ENCODE assay signal across 18 cellular contexts in genomic region chr10:101507241-101507640, GRCh38.
A peak's percentile ranks its signal among the peaks of the same experiment; 100 is the strongest.
DNase-seq lines count a peak whose midpoint lies in the region; ATAC-seq, FAIRE-seq and TF ChIP-seq lines count a peak whose summit lies in the region.
"Had no signal": no experiment of that assay in that cellular context is flagged by ENCODE, and none has a peak within 500 bp of the region (broad histone marks: within the 10 kb centered on the region; RNA-seq: fewer than 3 reads in every experiment).

No MANE protein-coding gene starts in this region.

- no peak for TF ChIP-seq POLR2A in gastroesophageal sphincter (IDR thresholded peaks at IDR 0.05)

- no peak overlapping the region for H3K4me3 ChIP-seq in WERI-Rb-1 (ENCODE audit: low read depth, low read length)
- H3K4me3 ChIP-seq in gastroesophageal sphincter: no peak overlapping the region
- H3K4me3 ChIP-seq: A549, BLaER1 had no signal

- peaks cover 0 to 17% (median 4%) of the 10 kb centered on the region in 3 donors for H3K4me1 ChIP-seq in gastroesophageal sphincter
- H3K4me1 ChIP-seq: A549, BLaER1 had no signal

- FAIRE-seq in D721Med (lab: Jason Lieb, UNC): peak; percentile 81
- FAIRE-seq: A549, GM12891, H1, HepG2 had no signal

- 26 to 27% methylated on average over 8 of the region's 8 CpGs for WGBS in gastroesophageal sphincter (ENCODE audit: low coverage in 1 of 2), 2 donors

- POLR2A ChIA-PET in HEK293T (lab: Yijun Ruan, JAX): interaction anchor here (0.7 to 0.9 kb wide), 2 partner anchors 8 to 76 kb away, joined by 3 read pairs; no protein-coding TSS in a partner anchor

- no peak overlapping the region for H3K27ac ChIP-seq in WERI-Rb-1
- H3K27ac ChIP-seq in gastroesophageal sphincter: no peak overlapping the region
- H3K27ac ChIP-seq: 22Rv1, A549, BLaER1 had no signal

- no peak for TF ChIP-seq CTCF in D721Med (IDR thresholded peaks at IDR 0.05; ENCODE audit: insufficient read depth, missing control alignments)
- TF ChIP-seq CTCF in WERI-Rb-1 (IDR thresholded peaks at IDR 0.05; ENCODE audit: low read depth, low read length): no peak
- no peak for TF ChIP-seq CTCF in gastroesophageal sphincter (IDR thresholded peaks at IDR 0.05)

- H3K9me3 ChIP-seq in WERI-Rb-1 (ENCODE audit: severe bottlenecking) (no peaks in the 10 kb centered on the region), gastroesophageal sphincter (no peaks in the 10 kb centered on the region)
- H3K9me3 ChIP-seq: A549, BLaER1 had no signal

- TF ChIP-seq EP300 in gastroesophageal sphincter (IDR thresholded peaks at IDR 0.05): no peak

- no peak for ATAC-seq in gastroesophageal sphincter
- ATAC-seq: A549, HepG2 had no signal

- H3K36me3 ChIP-seq in WERI-Rb-1 (no peaks in the 10 kb centered on the region), gastroesophageal sphincter (no peaks in the 10 kb centered on the region)
- H3K36me3 ChIP-seq: BLaER1 had no signal

- H3K27me3 ChIP-seq in WERI-Rb-1 (ENCODE audit: insufficient read depth, low read depth, severe bottlenecking) (no peaks in the 10 kb centered on the region), gastroesophageal sphincter (no peaks in the 10 kb centered on the region)
- H3K27me3 ChIP-seq: BLaER1 had no signal

- DNase-seq in D721Med (ENCODE audit: insufficient read length, low spot score) (no peak), HEK293T (ENCODE audit: extremely low spot score) (no peak), WERI-Rb-1 (peak; percentile 38), retina (peak; percentile 21), GOT3 (lab: John Stamatoyannopoulos, UW) (no peak)
- DNase-seq in stimulated activated naive CD4-positive, alpha-beta T cell (lab: John Stamatoyannopoulos, UW): no peak
- DNase-seq: AML-193; CD4-positive, alpha-beta memory T cell; DMS79 treated with DMSO at 0.1 percent for 48 hours; H9; KBM-7 had no signal

- CTCF ChIA-PET in HEK293T (lab: Yijun Ruan, JAX): interaction anchor here (0.6 to 1.4 kb wide), 4 partner anchors 9 to 293 kb away, joined by 3 to 8 read pairs (median 5); no protein-coding TSS in a partner anchor

TF ChIP-seq in HEK293T, 16 proteins besides CTCF, POLR2A, EP300 and RAD21:
- no peak for TF ChIP-seq ELF4 (IDR thresholded peaks at IDR 0.05)
- TF ChIP-seq FOXM1 (IDR thresholded peaks at IDR 0.05; ENCODE audit: borderline replicate concordance): no peak
- TF ChIP-seq BHLHE40 (IDR thresholded peaks at IDR 0.05; ENCODE audit: borderline replicate concordance): no peak
- no peak for TF ChIP-seq NFRKB (IDR thresholded peaks at IDR 0.05)
- peak; percentile 37; the same call in 1 of the 2 replicates for TF ChIP-seq PKNOX1 (IDR thresholded peaks at IDR 0.05)
- TF ChIP-seq L3MBTL2 (conservative IDR thresholded peaks at IDR 0.05): no peak
TF ChIP-seq in HEK293T: peak in this region for 1.

Comparison
In these comparisons a context has a peak if more than half of its experiments do, and no peak if none do; other contexts are left out.
1. DNase-seq: peak in WERI-Rb-1 (single experiment) and retina (single experiment); none in D721Med (single experiment), HEK293T (single experiment), GOT3 (single experiment) and stimulated activated naive CD4-positive, alpha-beta T cell (0 of 6).